ENCODE assay signal across 26 cellular contexts in genomic region chr12:131615316-131616053, GRCh38.
DNase-seq lines count a peak whose midpoint lies in the region; ATAC-seq and TF ChIP-seq lines count a peak whose summit lies in the region.
"Had no signal": no experiment of that assay in that cellular context is flagged by ENCODE, and none has a peak within 500 bp of the region (broad histone marks: within the 10 kb centered on the region; RNA-seq: fewer than 3 reads in every experiment).

No MANE protein-coding gene starts in this region.

- POLR2A ChIA-PET in OCI-LY7 (lab: Charles Lee): no interaction called here

- H3K27me3 ChIP-seq in dorsolateral prefrontal cortex (no peaks in the 10 kb centered on the region), osteoblast (ENCODE audit: insufficient read depth, low read length) (peaks cover 3% of the 10 kb centered on the region)
- H3K27me3 ChIP-seq: thyroid gland had no signal

- no peak for TF ChIP-seq POLR2A in GM18505 (IDR thresholded peaks at IDR 0.05; ENCODE audit: borderline replicate concordance, extremely low read depth, insufficient read depth, insufficient read length)

- peaks cover 9% of the 10 kb centered on the region for H3K4me1 Mint-ChIP-seq in HFFc6 (ENCODE audit: low read depth)
- H3K4me1 Mint-ChIP-seq: memory B cell had no signal

- no TSS peak for BruUV-seq in OCI-LY7 (replicated peaks; lab: Mats Ljungman, UMichigan)

- no peaks in the 10 kb centered on the region; the same call in 1 of the 2 replicates for H3K9me3 Mint-ChIP-seq in HFFc6
- H3K9me3 Mint-ChIP-seq: activated naive CD4-positive, alpha-beta T cell treated with anti-CD3 and anti-CD28 coated beads, Interleukin-2, amount 10 ng/mL, durations not matched to agents 7 days and 5 days; memory B cell; WTC11 had no signal

- intact Hi-C loops in dorsolateral prefrontal cortex (cut with DNase I): no loop called here
- intact Hi-C loops in OCI-LY7 (cut with micrococcal nuclease; ENCODE audit: unreplicated experiment): no loop called here

- H3K79me2 ChIP-seq in osteoblast (ENCODE audit: insufficient read depth, low read length) (no peaks in the 10 kb centered on the region), OCI-LY7 (ENCODE audit: insufficient read depth, low read depth, low read length) (no peaks in the 10 kb centered on the region)

- H2AFZ ChIP-seq in osteoblast (ENCODE audit: low read length): no peak overlapping the region
- H2AFZ ChIP-seq in OCI-LY7 (ENCODE audit: low read length): no peak overlapping the region
- H2AFZ ChIP-seq: PC-9 had no signal

- peak overlapping the region in 56 of 59 donors; percentile 36 to 99 (median 80) for H3K27ac ChIP-seq in dorsolateral prefrontal cortex
- H3K27ac ChIP-seq in osteoblast (ENCODE audit: low read depth, low read length): no peak overlapping the region
- H3K27ac ChIP-seq in OCI-LY7 (ENCODE audit: low read depth, low read length, poor library complexity, severe bottlenecking): no peak overlapping the region
- H3K27ac ChIP-seq: BLaER1 treated with 17β-estradiol and CSF1 and Interleukin-3, amounts not matched to agents 10 nM and 100 nM; heart left ventricle; PC-9; thyroid gland had no signal

- DNase-seq in AG10803 (ENCODE audit: low read depth) (peak; percentile 65), HCEC 1CT (peak; percentile 6), dorsolateral prefrontal cortex (no peak), osteoblast (ENCODE audit: insufficient read length, low spot score, missing footprints) (peak; percentile 53), SHP77 treated with DMSO at 0.1 percent for 48 hours (lab: John Stamatoyannopoulos, UW) (no peak), HFFc6 (no peak), OCI-LY7 (ENCODE audit: low spot score) (no peak)
- DNase-seq: activated naive CD4-positive, alpha-beta T cell treated with anti-CD3 and anti-CD28 coated beads, Interleukin-2, amount 10 ng/mL, durations not matched to agents 7 days and 5 days; amniotic stem cell; cortex of kidney; Kasumi-1; left colon; NCI-H187 treated with DMSO at 0.1 percent for 48 hours; NCI-H524 treated with DMSO at 0.1 percent for 48 hours; NK-92 treated with Interleukin-12 subunit alpha and Interleukin-12 subunit beta, amount 100 ng/mL, for 24 hours; occipital lobe; SHP77; stimulated activated naive CD8-positive, alpha-beta T cell treated with anti-CD3 and anti-CD28 coated beads, Interleukin-15, Interleukin-2, amounts not matched to agents 100 U/mL and 50 U/mL, for 24 hours; thyroid gland had no signal

- H3K36me3 Mint-ChIP-seq in HFFc6 (ENCODE audit: low read depth): no peaks in the 10 kb centered on the region
- H3K36me3 Mint-ChIP-seq: activated naive CD4-positive, alpha-beta T cell treated with anti-CD3 and anti-CD28 coated beads, Interleukin-2, amount 10 ng/mL, durations not matched to agents 7 days and 5 days; memory B cell; WTC11 had no signal

- H3K27me3 Mint-ChIP-seq in HFFc6 (ENCODE audit: insufficient read depth): peaks cover 18% of the 10 kb centered on the region

- H3K4me3 Mint-ChIP-seq in HFFc6: no peak overlapping the region
- H3K4me3 Mint-ChIP-seq: activated naive CD4-positive, alpha-beta T cell treated with anti-CD3 and anti-CD28 coated beads, Interleukin-2, amount 10 ng/mL, durations not matched to agents 7 days and 5 days; memory B cell; WTC11 had no signal

- H4K20me1 ChIP-seq in osteoblast (ENCODE audit: insufficient read depth, low read length) (no peaks in the 10 kb centered on the region), OCI-LY7 (ENCODE audit: insufficient read depth, low read length) (no peaks in the 10 kb centered on the region)

- H3K9me3 ChIP-seq in osteoblast (ENCODE audit: low read depth, low read length) (no peaks in the 10 kb centered on the region), OCI-LY7 (ENCODE audit: low read length) (no peaks in the 10 kb centered on the region)
- H3K9me3 ChIP-seq: BLaER1 treated with 17β-estradiol and CSF1 and Interleukin-3, amounts not matched to agents 10 nM and 100 nM; heart left ventricle; thyroid gland had no signal

- H3K4me3 ChIP-seq in AG10803 (ENCODE audit: low read length) (no peak overlapping the region), dorsolateral prefrontal cortex (no peak overlapping the region), osteoblast (ENCODE audit: insufficient read depth, low read length) (no peak overlapping the region), OCI-LY7 (ENCODE audit: low read depth, low read length, poor library complexity, severe bottlenecking) (no peak overlapping the region)
- H3K4me3 ChIP-seq: BLaER1 treated with 17β-estradiol and CSF1 and Interleukin-3, amounts not matched to agents 10 nM and 100 nM; heart left ventricle; PC-9; thyroid gland had no signal

- no peak overlapping the region for H3K27ac Mint-ChIP-seq in HFFc6
- H3K27ac Mint-ChIP-seq: activated naive CD4-positive, alpha-beta T cell treated with anti-CD3 and anti-CD28 coated beads, Interleukin-2, amount 10 ng/mL, durations not matched to agents 7 days and 5 days; memory B cell; WTC11 had no signal

- no peaks in the 10 kb centered on the region for H3K4me1 ChIP-seq in osteoblast (ENCODE audit: insufficient read depth, low read length)
- no peaks in the 10 kb centered on the region for H3K4me1 ChIP-seq in OCI-LY7 (ENCODE audit: insufficient read depth, low read length, poor library complexity, severe bottlenecking)
- H3K4me1 ChIP-seq: BLaER1 treated with 17β-estradiol and CSF1 and Interleukin-3, amounts not matched to agents 10 nM and 100 nM; heart left ventricle; thyroid gland had no signal

- H3K36me3 ChIP-seq in osteoblast (ENCODE audit: insufficient read depth, low read length) (no peaks in the 10 kb centered on the region), OCI-LY7 (ENCODE audit: insufficient read depth, low read length) (no peaks in the 10 kb centered on the region)
- H3K36me3 ChIP-seq: BLaER1 treated with 17β-estradiol and CSF1 and Interleukin-3, amounts not matched to agents 10 nM and 100 nM; heart left ventricle; thyroid gland had no signal

- TF ChIP-seq CTCF in AG10803 (conservative IDR thresholded peaks at IDR 0.05; ENCODE audit: low read length): no peak
- TF ChIP-seq CTCF in dorsolateral prefrontal cortex (IDR thresholded peaks at IDR 0.05 in 54 of 56, conservative IDR thresholded peaks at IDR 0.05 in 2 of 56; ENCODE audit: low read depth in 1 of 56, partially characterized antibody in 56 of 56): no peak
- TF ChIP-seq CTCF in osteoblast (IDR thresholded peaks at IDR 0.05; ENCODE audit: extremely low read depth, low read depth, low read length): no peak
- TF ChIP-seq CTCF in HFFc6 (IDR thresholded peaks at IDR 0.05): no peak
- TF ChIP-seq CTCF in OCI-LY7 (conservative IDR thresholded peaks at IDR 0.05; ENCODE audit: low read length): no peak

- H3K9me2 ChIP-seq in OCI-LY7 (ENCODE audit: insufficient read depth, low read length): no peaks in the 10 kb centered on the region

- ATAC-seq in GM18505 (IDR thresholded peaks at IDR 0.05; ENCODE audit: unreplicated experiment): no peak
- ATAC-seq: esophagus mucosa; heart left ventricle; left colon; stimulated activated naive CD8-positive, alpha-beta T cell treated with anti-CD3 and anti-CD28 coated beads, Interleukin-15, Interleukin-2, amounts not matched to agents 100 U/mL and 50 U/mL, for 24 hours; WTC11 had no signal

- CTCF ChIA-PET in OCI-LY7 (lab: Charles Lee; ENCODE audit: unreplicated experiment): no interaction called here

- H3K4me2 ChIP-seq in osteoblast (ENCODE audit: insufficient read depth, low read length): no peak overlapping the region
- H3K4me2 ChIP-seq in OCI-LY7 (ENCODE audit: low read length): no peak overlapping the region
- H3K4me2 ChIP-seq: BLaER1 treated with 17β-estradiol and CSF1 and Interleukin-3, amounts not matched to agents 10 nM and 100 nM; PC-9 had no signal

Comparison
In these comparisons a context has a peak if more than half of its experiments do, and no peak if none do; other contexts are left out.
1. DNase-seq: peak in AG10803 (single experiment), HCEC 1CT (single experiment) and osteoblast (single experiment); none in dorsolateral prefrontal cortex (0 of 10), SHP77 treated with DMSO at 0.1 percent for 48 hours (single experiment), HFFc6 (single experiment) and OCI-LY7 (single experiment).
2. H3K27ac ChIP-seq: peak in dorsolateral prefrontal cortex (56 of 59); none in osteoblast (single experiment) and OCI-LY7 (single experiment).